In genomic region chr14:96975116-96975515, GRCh38 we compare ENCODE assay signal across 23 cellular contexts.
"Had no signal": no experiment of that assay in that cellular context is flagged by ENCODE, and none has a peak within 500 bp of the region (broad histone marks: within the 10 kb centered on the region; RNA-seq: fewer than 3 reads in every experiment).

No MANE protein-coding gene starts in this region.

- H3K9me3 ChIP-seq: colonic mucosa had no signal

- H3K4me3 ChIP-seq: colonic mucosa, esophagus squamous epithelium, gastrocnemius medialis, heart right ventricle, left lung, lower lobe of right lung, mucosa of descending colon had no signal

- DNase-seq: colonic mucosa; cortex of kidney; effector CD8-positive, alpha-beta T cell; esophagus squamous epithelium; foreskin fibroblast; foreskin melanocyte; gastrocnemius medialis; glutamatergic neuron; head of caudate nucleus; heart right ventricle; hippocampal formation; left cardiac atrium; left lung; left ventricle myocardium superior; lower lobe of right lung; mesenchymal stem cell; mucosa of descending colon; naive B cell; naive thymus-derived CD8-positive, alpha-beta T cell had no signal

- H3K36me3 ChIP-seq: colonic mucosa, esophagus squamous epithelium, gastrocnemius medialis, heart right ventricle, left lung, lower lobe of right lung had no signal

- H3K27ac Mint-ChIP-seq: dendritic cell treated with granulocyte-macrophage colony-stimulating factor and Interleukin-4, amounts not matched to agents 40 ng/mL and 50 ng/mL, for 4 days; mesothelial cell of epicardium; naive B cell; naive thymus-derived CD8-positive, alpha-beta T cell had no signal

- H3K4me1 ChIP-seq: colonic mucosa, esophagus squamous epithelium, gastrocnemius medialis, heart right ventricle, left lung, lower lobe of right lung had no signal

- ATAC-seq: gastrocnemius medialis; heart right ventricle; left cardiac atrium; left lung; left ventricle myocardium superior; lower lobe of right lung; mucosa of descending colon; naive thymus-derived CD8-positive, alpha-beta T cell had no signal

- H3K4me3 Mint-ChIP-seq: dendritic cell treated with granulocyte-macrophage colony-stimulating factor and Interleukin-4, amounts not matched to agents 40 ng/mL and 50 ng/mL, for 4 days; mesothelial cell of epicardium; naive thymus-derived CD8-positive, alpha-beta T cell had no signal

- FAIRE-seq: endothelial cell of umbilical vein, keratinocyte had no signal

- H3K27me3 ChIP-seq: colonic mucosa, esophagus squamous epithelium, gastrocnemius medialis had no signal

- H3K27ac ChIP-seq: colonic mucosa, esophagus squamous epithelium, gastrocnemius medialis, heart right ventricle, left lung, lower lobe of right lung had no signal
